Comparison of ENCODE assay signal across 1 cellular context in genomic region chr2:128776461-128776971, GRCh38.
TF ChIP-seq lines count a peak whose summit lies in the region.

No MANE protein-coding gene starts in this region.

TF ChIP-seq in SK-N-SH, 30 proteins besides CTCF, POLR2A, EP300 and RAD21 (continued from another document):
- TF ChIP-seq USF2 (IDR thresholded peaks at IDR 0.05; ENCODE audit: borderline replicate concordance, low read depth, low read length) (no peak), FOXM1 (IDR thresholded peaks at IDR 0.05; ENCODE audit: low read depth) (no peak), CHD2 (IDR thresholded peaks at IDR 0.05; ENCODE audit: low read length, partially characterized antibody) (no peak), FOXJ3 (CRISPR knock-in tag; IDR thresholded peaks at IDR 0.05) (no peak), FOSL2 (IDR thresholded peaks at IDR 0.05; ENCODE audit: borderline replicate concordance, low read depth) (no peak), TAF1 (IDR thresholded peaks at IDR 0.05; ENCODE audit: borderline replicate concordance, low read depth, low read length) (no peak)
